Comparison of ENCODE assay signal across 10 cellular contexts in genomic region chr6:48249071-48249470, GRCh38.
"Had no signal": no experiment of that assay in that cellular context is flagged by ENCODE, and none has a peak within 500 bp of the region (broad histone marks: within the 10 kb centered on the region; RNA-seq: fewer than 3 reads in every experiment).

No MANE protein-coding gene starts in this region.

- H3K27me3 Mint-ChIP-seq: IgD-negative memory B cell had no signal

- H3K36me3 Mint-ChIP-seq: IgD-negative memory B cell had no signal

- ATAC-seq: GM23338, HCT116, HepG2 had no signal

- H3K4me3 Mint-ChIP-seq: GM23338, HFFc6, IgD-negative memory B cell had no signal

- H3K36me3 ChIP-seq: HAP-1 had no signal

- H2AFZ ChIP-seq: GM23338 had no signal

- H3K9me3 Mint-ChIP-seq: GM23338 had no signal

- DNase-seq: H7, HFFc6, KBM-7 had no signal

- FAIRE-seq: H1, HepG2 had no signal

- H3K27ac Mint-ChIP-seq: GM23338, HFFc6, IgD-negative memory B cell had no signal

- H3K4me3 ChIP-seq: GM23338, HAP-1 had no signal

- H3K9me3 ChIP-seq: HAP-1 had no signal

- H3K4me1 Mint-ChIP-seq: IgD-negative memory B cell had no signal

- H3K27ac ChIP-seq: HL-60 had no signal

- H3K4me2 ChIP-seq: GM23338 had no signal
